In the genomic region with DNA sequence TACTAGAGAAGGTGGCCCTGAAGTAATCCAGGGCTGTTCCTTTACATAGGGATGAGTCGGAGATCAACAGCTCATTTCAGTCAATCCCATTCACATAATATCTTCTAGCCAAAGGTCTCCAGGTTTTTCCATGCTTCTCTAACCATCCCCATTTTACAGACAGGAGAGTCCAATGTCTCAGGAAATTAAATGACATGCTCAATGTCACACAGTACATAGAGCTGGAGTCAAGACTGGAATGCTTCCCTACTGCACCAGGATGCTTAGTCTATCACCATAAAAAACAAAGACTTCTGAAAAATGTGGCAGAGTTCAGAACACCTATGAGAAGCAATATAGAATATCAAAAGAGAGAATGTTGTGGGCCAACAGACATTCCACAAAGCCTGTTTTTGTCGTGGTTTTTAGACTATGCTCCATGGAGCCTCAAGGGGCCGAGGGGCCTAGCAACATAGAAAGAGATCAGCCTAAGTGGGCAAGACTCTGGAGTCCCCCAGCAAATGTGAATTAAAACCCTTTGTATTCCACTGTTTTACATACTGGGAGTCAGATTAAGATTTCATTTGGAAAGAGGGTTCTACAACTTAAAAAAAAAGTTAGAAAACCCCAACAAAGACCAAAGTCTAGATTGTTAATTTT, we compare ENCODE assay signal across 21 cellular contexts.
"Had no signal": no experiment of that assay in that cellular context is flagged by ENCODE, and none has a peak within 500 bp of the region (broad histone marks: within the 10 kb centered on the region; RNA-seq: fewer than 3 reads in every experiment).

No MANE protein-coding gene starts in this region.

- H3K27ac ChIP-seq: brain microvascular endothelial cell, coronary artery, prostate gland, spleen, testis had no signal

- H3K4me3 Mint-ChIP-seq: activated CD4-positive, alpha-beta T cell treated with anti-CD3 and anti-CD28 coated beads for 36 hours; activated naive CD8-positive, alpha-beta T cell treated with anti-CD3 and anti-CD28 coated beads for 36 hours; activated T-helper 1 cell treated with anti-CD3 and anti-CD28 coated beads, Interleukin-12 subunit alpha, Interleukin-12 subunit beta, Interleukin-2, Interleukin-4 antibody, amounts not matched to agents 30 ng/mL and 10 ng/mL and 1 ng/mL, durations not matched to agents 14 hours and 24 hours and 36 hours; mesothelial cell of epicardium; neural crest cell; stimulated activated memory B cell treated with anti-CD40 and anti-IgM and Interleukin-4, amounts not matched to agents 10 μg/mL and 1 μg/mL and 100 μg/mL, for 72 hours; WTC11 had no signal

- H3K4me1 ChIP-seq: prostate gland, spleen, testis had no signal

- ATAC-seq: activated CD4-positive, alpha-beta T cell treated with anti-CD3 and anti-CD28 coated beads for 36 hours; sciatic nerve; stimulated activated memory B cell treated with anti-CD40 and anti-IgM and Interleukin-4, amounts not matched to agents 10 μg/mL and 1 μg/mL and 100 μg/mL, for 72 hours; WTC11 had no signal

- H3K9me3 ChIP-seq: prostate gland, spleen, testis had no signal

- H3K4me3 ChIP-seq: coronary artery, lung, prostate gland, spleen, testis had no signal

- H3K27me3 Mint-ChIP-seq: activated CD4-positive, alpha-beta T cell treated with anti-CD3 and anti-CD28 coated beads for 36 hours; activated naive CD8-positive, alpha-beta T cell treated with anti-CD3 and anti-CD28 coated beads for 36 hours; stimulated activated memory B cell treated with anti-CD40 and anti-IgM and Interleukin-4, amounts not matched to agents 10 μg/mL and 1 μg/mL and 100 μg/mL, for 72 hours had no signal

- H3K9me3 Mint-ChIP-seq: activated naive CD8-positive, alpha-beta T cell treated with anti-CD3 and anti-CD28 coated beads for 36 hours; activated T-helper 1 cell treated with anti-CD3 and anti-CD28 coated beads, Interleukin-12 subunit alpha, Interleukin-12 subunit beta, Interleukin-2, Interleukin-4 antibody, amounts not matched to agents 30 ng/mL and 10 ng/mL and 1 ng/mL, durations not matched to agents 14 hours and 24 hours and 36 hours; mesothelial cell of epicardium; neural crest cell; WTC11 had no signal

- DNase-seq: activated CD4-positive, alpha-beta T cell treated with anti-CD3 and anti-CD28 coated beads for 36 hours; activated CD4-positive, alpha-beta T cell treated with anti-CD3 and anti-CD28 coated beads, Interleukin-2, amount 50 U/mL, for 48 hours; activated naive CD8-positive, alpha-beta T cell treated with anti-CD3 and anti-CD28 coated beads for 36 hours; amygdala; brain microvascular endothelial cell; central memory CD4-positive, alpha-beta T cell; erythroblast; spleen; stimulated activated CD4-positive, alpha-beta T cell treated with anti-CD3 and anti-CD28 coated beads, Interleukin-4, amount 100 ng/mL, for 4 hours; SW 1271; T-helper 2 cell; testis had no signal

- H3K4me1 Mint-ChIP-seq: activated CD4-positive, alpha-beta T cell treated with anti-CD3 and anti-CD28 coated beads for 36 hours; activated naive CD8-positive, alpha-beta T cell treated with anti-CD3 and anti-CD28 coated beads for 36 hours; neural crest cell; stimulated activated memory B cell treated with anti-CD40 and anti-IgM and Interleukin-4, amounts not matched to agents 10 μg/mL and 1 μg/mL and 100 μg/mL, for 72 hours had no signal

- H3K27ac Mint-ChIP-seq: activated CD4-positive, alpha-beta T cell treated with anti-CD3 and anti-CD28 coated beads for 36 hours; activated naive CD8-positive, alpha-beta T cell treated with anti-CD3 and anti-CD28 coated beads for 36 hours; activated T-helper 1 cell treated with anti-CD3 and anti-CD28 coated beads, Interleukin-12 subunit alpha, Interleukin-12 subunit beta, Interleukin-2, Interleukin-4 antibody, amounts not matched to agents 30 ng/mL and 10 ng/mL and 1 ng/mL, durations not matched to agents 14 hours and 24 hours and 36 hours; mesothelial cell of epicardium; stimulated activated memory B cell treated with anti-CD40 and anti-IgM and Interleukin-4, amounts not matched to agents 10 μg/mL and 1 μg/mL and 100 μg/mL, for 72 hours had no signal

- H3K36me3 ChIP-seq: brain microvascular endothelial cell, prostate gland, spleen had no signal

- H3K27me3 ChIP-seq: brain microvascular endothelial cell, spleen, testis had no signal

- H3K36me3 Mint-ChIP-seq: activated naive CD8-positive, alpha-beta T cell treated with anti-CD3 and anti-CD28 coated beads for 36 hours; mesothelial cell of epicardium; stimulated activated memory B cell treated with anti-CD40 and anti-IgM and Interleukin-4, amounts not matched to agents 10 μg/mL and 1 μg/mL and 100 μg/mL, for 72 hours; WTC11 had no signal
